ENCODE assay signal across 8 cellular contexts in the genomic region with DNA sequence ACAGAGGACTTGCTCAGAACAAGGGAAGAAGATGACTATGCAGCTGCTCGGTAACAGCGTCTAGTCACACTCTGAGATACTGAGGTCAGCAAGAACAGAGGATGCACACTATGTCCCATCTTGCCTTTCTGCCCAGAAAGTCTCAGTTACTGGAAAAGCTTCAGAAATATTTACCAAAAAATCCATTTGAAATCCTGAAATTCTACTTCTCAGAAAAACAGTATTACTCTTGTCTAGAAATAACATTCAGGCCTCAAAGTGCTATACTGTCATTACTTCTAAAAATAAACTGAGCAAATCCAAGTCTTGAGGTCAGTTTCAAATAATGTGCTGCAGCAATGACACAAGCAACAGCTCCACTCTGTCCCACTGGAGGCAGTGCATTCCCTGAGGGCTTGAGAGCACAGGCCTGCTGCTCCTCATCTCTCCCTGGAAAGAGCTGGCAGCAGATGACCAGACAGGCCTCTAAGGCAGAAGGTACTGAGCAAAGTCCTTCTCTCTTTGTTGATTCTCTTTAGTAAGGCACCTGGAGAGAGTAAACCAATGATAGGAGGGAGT.
DNase-seq lines count a peak whose midpoint lies in the region; ATAC-seq, FAIRE-seq and TF ChIP-seq lines count a peak whose summit lies in the region.

No MANE protein-coding gene starts in this region.

- BruUV-seq in GM12878 (replicated peaks; lab: Mats Ljungman, UMichigan): no TSS peak

- no peak overlapping the region for H3K9ac ChIP-seq in GM12878 (ENCODE audit: control insufficient read depth, insufficient read depth, low read length)

- RAD21 ChIA-PET in GM12878 (lab: Charles Lee; ENCODE audit: unreplicated experiment): interaction anchor here (0.9 to 1.9 kb wide), 7 partner anchors 14 to 76 kb away, joined by 3 to 6 read pairs (median 4); no protein-coding TSS in a partner anchor

- H2AFZ ChIP-seq in GM12878 (ENCODE audit: control insufficient read depth, low read depth, low read length): no peak overlapping the region

- in situ Hi-C loops in GM12878 (cut with MboI): no loop called here

- H4K20me1 ChIP-seq in GM12878 (ENCODE audit: control insufficient read depth, insufficient read depth): no peaks in the 10 kb centered on the region

- SMC1A ChIA-PET in GM12878 (lab: Charles Lee; ENCODE audit: uncharacterized antibody, unreplicated experiment): interaction anchor here (0.8 to 4.4 kb wide), 13 partner anchors 9 to 144 kb away, joined by 3 to 21 read pairs (median 4); no protein-coding TSS in a partner anchor

- POLR2A ChIA-PET in GM12878 (lab: Charles Lee): interaction anchor here (0.6 to 2.9 kb wide), 3 partner anchors 9 to 46 kb away, joined by 3 to 6 read pairs (median 5); no protein-coding TSS in a partner anchor

- H3K79me2 ChIP-seq in GM12878 (ENCODE audit: control insufficient read depth, insufficient read depth, low read length): peaks cover 6% of the 10 kb centered on the region

- TF ChIP-seq POLR2A in NB4 (IDR thresholded peaks at IDR 0.05; ENCODE audit: extremely low read depth, insufficient read length): no peak
- no peak for TF ChIP-seq POLR2A in GM12878 (IDR thresholded peaks at IDR 0.05; ENCODE audit: low read depth, low read length)
- no peak for TF ChIP-seq POLR2A in suprapubic skin (IDR thresholded peaks at IDR 0.05)

- no peak for TF ChIP-seq EP300 in GM12878 (IDR thresholded peaks at IDR 0.05; ENCODE audit: borderline replicate concordance in 1 of 2, control insufficient read depth in 1 of 2, low read depth in 2 of 2, low read length in 2 of 2)
- no peak for TF ChIP-seq EP300 in suprapubic skin (IDR thresholded peaks at IDR 0.05)

- H3K4me3 ChIP-seq in NB4 (ENCODE audit: low read depth, low read length) (no peak overlapping the region), GM12878 (no peak overlapping the region), kidney epithelial cell (ENCODE audit: low read depth, low read length) (no peak overlapping the region), suprapubic skin (no peak overlapping the region)

- H3K4me1 ChIP-seq in GM12878 (ENCODE audit: control insufficient read depth, insufficient read depth, low read length): peaks cover 32% of the 10 kb centered on the region
- peaks cover 19% of the 10 kb centered on the region for H3K4me1 ChIP-seq in suprapubic skin

- intact Hi-C loops in GM12878 (cut with micrococcal nuclease; ENCODE audit: unreplicated experiment): loop anchor here (5.0 kb wide), 2 partner anchors 137 to 138 kb away; no protein-coding TSS in a partner anchor

- CTCF ChIA-PET in GM12878 (lab: Yijun Ruan, JAX): interaction anchor here (0.6 to 3.0 kb wide), 8 partner anchors 10 to 290 kb away, joined by 3 to 12 read pairs (median 5); no protein-coding TSS in a partner anchor

- 0 out of 2 replicates have a peak, but pooled peaks have one; percentile 4 for TF ChIP-seq RAD21 in GM12878 (IDR thresholded peaks at IDR 0.05; ENCODE audit: insufficient read depth, low read depth, low read length)

- DNase-seq in GM03348 (ENCODE audit: low spot score) (peak; percentile 48), NB4 (ENCODE audit: low read depth) (peak; percentile 2), GM12878 (ENCODE audit: low read depth, low spot score) (no peak), kidney epithelial cell (ENCODE audit: low read depth) (no peak), suprapubic skin (ENCODE audit: low spot score in 2 of 2) (no peak), NCI-H526 treated with DMSO at 0.1 percent for 48 hours (lab: John Stamatoyannopoulos, UW) (no peak)

- H3K27ac ChIP-seq in GM12878 (ENCODE audit: control insufficient read depth, insufficient read depth): no peak overlapping the region
- H3K27ac ChIP-seq in suprapubic skin: peak overlapping the region; percentile 51

- H3K36me3 ChIP-seq in GM12878 (ENCODE audit: control insufficient read depth in 2 of 2, insufficient read depth in 2 of 2, low read length in 1 of 2) (peaks cover 2 to 4% of the 10 kb centered on the region in 2 experiments; a peak in 2 of 4 replicates), kidney epithelial cell (ENCODE audit: control insufficient read depth, insufficient read depth, low read length) (no peaks in the 10 kb centered on the region), suprapubic skin (no peaks in the 10 kb centered on the region)

- WGBS in GM12878 (ENCODE audit: insufficient coverage, insufficient replicate concordance, low lambda C conversion rate, missing lambda C conversion rate): 100% methylated on average over 2 of the region's 2 CpGs
- 45% methylated on average over 2 of the region's 2 CpGs for WGBS in suprapubic skin

- ATAC-seq in GM12878 (peak; percentile 10; the same call in 2 of the 3 replicates), GM18498 (IDR thresholded peaks at IDR 0.05; ENCODE audit: unreplicated experiment) (no peak), HG02885 (IDR thresholded peaks at IDR 0.05; ENCODE audit: poor library complexity, unreplicated experiment) (no peak)

- FAIRE-seq in GM12878 (lab: Jason Lieb, UNC): no peak

- no peaks in the 10 kb centered on the region for H3K27me3 ChIP-seq in GM12878 (replicated peaks in 1 of 2; ENCODE audit: control insufficient read depth in 2 of 2, insufficient read depth in 2 of 2, low read length in 1 of 2)
- no peaks in the 10 kb centered on the region for H3K27me3 ChIP-seq in kidney epithelial cell (ENCODE audit: control insufficient read depth, insufficient read depth, low read length)
- H3K27me3 ChIP-seq in suprapubic skin: no peaks in the 10 kb centered on the region

- H3K9me3 ChIP-seq in GM12878 (replicated peaks; ENCODE audit: control insufficient read depth, insufficient read depth, low read length): peaks cover 4% of the 10 kb centered on the region; the same call in 2 of the 3 replicates
- no peaks in the 10 kb centered on the region for H3K9me3 ChIP-seq in suprapubic skin

- TF ChIP-seq CTCF in NB4 (IDR thresholded peaks at IDR 0.05; ENCODE audit: low read depth, low read length): no peak
- TF ChIP-seq CTCF in GM12878 (IDR thresholded peaks at IDR 0.05 in 2 of 3, conservative IDR thresholded peaks at IDR 0.05 in 1 of 3; ENCODE audit: control insufficient read depth in 2 of 3, extremely low read depth in 1 of 3, insufficient read depth in 1 of 3, low read depth in 3 of 3, low read length in 3 of 3): 0 out of 6 replicates have a peak, but pooled peaks of 1 of the 3 experiments have one; percentile 0
- peak; percentile 21 for TF ChIP-seq CTCF in kidney epithelial cell (IDR thresholded peaks at IDR 0.05; ENCODE audit: insufficient read depth, low read length, poor library complexity, severe bottlenecking)
- TF ChIP-seq CTCF in suprapubic skin (IDR thresholded peaks at IDR 0.05): no peak

- no peak overlapping the region for H3K4me2 ChIP-seq in GM12878 (ENCODE audit: control insufficient read depth, insufficient read depth)

TF ChIP-seq in GM12878, 131 proteins besides CTCF, POLR2A, EP300 and RAD21:
- TF ChIP-seq, protein P1, sequence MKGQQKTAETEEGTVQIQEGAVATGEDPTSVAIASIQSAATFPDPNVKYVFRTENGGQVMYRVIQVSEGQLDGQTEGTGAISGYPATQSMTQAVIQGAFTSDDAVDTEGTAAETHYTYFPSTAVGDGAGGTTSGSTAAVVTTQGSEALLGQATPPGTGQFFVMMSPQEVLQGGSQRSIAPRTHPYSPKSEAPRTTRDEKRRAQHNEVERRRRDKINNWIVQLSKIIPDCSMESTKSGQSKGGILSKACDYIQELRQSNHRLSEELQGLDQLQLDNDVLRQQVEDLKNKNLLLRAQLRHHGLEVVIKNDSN (IDR thresholded peaks at IDR 0.05; ENCODE audit: borderline replicate concordance, extremely low read length, insufficient read depth, low read depth, low read length): no peak
- TF ChIP-seq PAX5 (IDR thresholded peaks at IDR 0.05; ENCODE audit: borderline replicate concordance, low read depth, low read length) (no peak), JUNB (IDR thresholded peaks at IDR 0.05) (peak; percentile 24; the same call in 1 of the 2 replicates), MEF2A (IDR thresholded peaks at IDR 0.05; ENCODE audit: insufficient read depth, low read depth, low read length) (peak; percentile 49; the same call in 1 of the 2 replicates)

Comparison
In these comparisons a context has a peak if more than half of its experiments do, and no peak if none do; other contexts are left out.
1. DNase-seq: peak in GM03348 (single experiment) and NB4 (single experiment); none in GM12878 (single experiment), kidney epithelial cell (single experiment), suprapubic skin (0 of 2) and NCI-H526 treated with DMSO at 0.1 percent for 48 hours (single experiment).